In the genomic region with DNA sequence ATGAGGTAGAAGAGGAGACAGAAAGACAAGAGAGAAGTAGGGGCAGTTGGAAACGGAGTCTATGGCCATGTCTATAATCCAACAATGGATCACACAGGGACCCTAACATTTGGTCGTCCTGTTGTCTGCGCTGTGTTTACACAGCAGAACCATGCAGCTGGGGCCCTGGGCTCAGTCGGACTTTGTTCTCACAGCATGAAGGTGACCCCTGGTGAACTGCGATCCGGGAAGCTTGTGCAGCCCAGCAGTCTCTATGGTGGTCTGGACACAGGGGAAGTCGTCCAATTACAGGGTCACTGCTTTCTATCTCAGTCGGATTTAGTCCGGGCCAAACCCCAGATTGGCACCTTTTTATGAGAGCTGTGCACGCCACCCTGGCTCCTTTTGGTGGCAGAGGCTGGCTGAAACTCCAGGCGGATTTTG, we compare ENCODE assay signal across 1 cellular context.
TF ChIP-seq lines count a peak whose summit lies in the region.

No MANE protein-coding gene starts in this region.

TF ChIP-seq in HepG2, 621 proteins besides CTCF, POLR2A, EP300 and RAD21 (continued from another document and continues in another):
- TF ChIP-seq HNF1B (CRISPR knock-in tag; IDR thresholded peaks at IDR 0.05) (peak; percentile 96), ZNF839 (CRISPR knock-in tag; IDR thresholded peaks at IDR 0.05; ENCODE audit: borderline replicate concordance) (peak; percentile 93; the same call in 1 of the 2 replicates), TMF1 (CRISPR knock-in tag; IDR thresholded peaks at IDR 0.05; ENCODE audit: low read depth) (peak; percentile 84; the same call in 1 of the 2 replicates), ATF4 (CRISPR knock-in tag; IDR thresholded peaks at IDR 0.05) (no peak), ZNF230 (CRISPR knock-in tag; IDR thresholded peaks at IDR 0.05) (no peak; the same call in 1 of the 2 replicates), ARID3A (IDR thresholded peaks at IDR 0.05; ENCODE audit: low read depth, low read length) (peak; percentile 81), KLF16 (CRISPR knock-in tag; IDR thresholded peaks at IDR 0.05) (peak in 1 of 2 experiments; percentile 58; a peak in 1 of 4 replicates), MIER3 (CRISPR knock-in tag; IDR thresholded peaks at IDR 0.05; ENCODE audit: borderline replicate concordance) (peak; percentile 97), ZFP62 (CRISPR knock-in tag; IDR thresholded peaks at IDR 0.05) (no peak), ATF1 (CRISPR knock-in tag; IDR thresholded peaks at IDR 0.05) (peak; percentile 73; the same call in 1 of the 2 replicates), DBP (CRISPR knock-in tag; IDR thresholded peaks at IDR 0.05; ENCODE audit: not compliant biosample characterization) (peak; percentile 44), TEF (CRISPR knock-in tag; IDR thresholded peaks at IDR 0.05) (no peak), ZNF761 (CRISPR knock-in tag; conservative IDR thresholded peaks at IDR 0.05) (0 out of 2 replicates have a peak, but pooled peaks have one; percentile 70), HMGA1 (CRISPR knock-in tag; conservative IDR thresholded peaks at IDR 0.05) (no peak), RARA (CRISPR knock-in tag; IDR thresholded peaks at IDR 0.05) (peak; percentile 99), YEATS2 (CRISPR knock-in tag; IDR thresholded peaks at IDR 0.05; ENCODE audit: borderline replicate concordance) (peak; percentile 38; the same call in 1 of the 2 replicates), ZNF160 (CRISPR knock-in tag; IDR thresholded peaks at IDR 0.05) (0 out of 2 replicates have a peak, but pooled peaks have one; percentile 48), SOX13 (IDR thresholded peaks at IDR 0.05) (peak; percentile 88), SOX13 (CRISPR knock-in tag; conservative IDR thresholded peaks at IDR 0.05 in 1 of 2, IDR thresholded peaks at IDR 0.05 in 1 of 2) (peak; percentile 44 to 99; a peak in 3 of 4 replicates), CREB1 (IDR thresholded peaks at IDR 0.05) (no peak), CREB1 (CRISPR knock-in tag; IDR thresholded peaks at IDR 0.05) (no peak), SMAD3 (CRISPR knock-in tag; IDR thresholded peaks at IDR 0.05) (peak; percentile 99), NR2F2 (IDR thresholded peaks at IDR 0.05; ENCODE audit: borderline replicate concordance, low read depth) (peak; percentile 87), PPARG (CRISPR knock-in tag; conservative IDR thresholded peaks at IDR 0.05) (peak; percentile 82), REST (IDR thresholded peaks at IDR 0.05; ENCODE audit: borderline replicate concordance in 1 of 2, low read depth in 1 of 2, low read length in 2 of 2) (peak in 1 of 2 experiments; percentile 82; a peak in 2 of 4 replicates), TCF12 (IDR thresholded peaks at IDR 0.05) (no peak), TCF12 (CRISPR knock-in tag; IDR thresholded peaks at IDR 0.05) (peak; percentile 90), KLF12 (CRISPR knock-in tag; IDR thresholded peaks at IDR 0.05; ENCODE audit: borderline replicate concordance) (peak; percentile 69), NBN (conservative IDR thresholded peaks at IDR 0.05) (no peak)
- TF ChIP-seq, protein P1, sequence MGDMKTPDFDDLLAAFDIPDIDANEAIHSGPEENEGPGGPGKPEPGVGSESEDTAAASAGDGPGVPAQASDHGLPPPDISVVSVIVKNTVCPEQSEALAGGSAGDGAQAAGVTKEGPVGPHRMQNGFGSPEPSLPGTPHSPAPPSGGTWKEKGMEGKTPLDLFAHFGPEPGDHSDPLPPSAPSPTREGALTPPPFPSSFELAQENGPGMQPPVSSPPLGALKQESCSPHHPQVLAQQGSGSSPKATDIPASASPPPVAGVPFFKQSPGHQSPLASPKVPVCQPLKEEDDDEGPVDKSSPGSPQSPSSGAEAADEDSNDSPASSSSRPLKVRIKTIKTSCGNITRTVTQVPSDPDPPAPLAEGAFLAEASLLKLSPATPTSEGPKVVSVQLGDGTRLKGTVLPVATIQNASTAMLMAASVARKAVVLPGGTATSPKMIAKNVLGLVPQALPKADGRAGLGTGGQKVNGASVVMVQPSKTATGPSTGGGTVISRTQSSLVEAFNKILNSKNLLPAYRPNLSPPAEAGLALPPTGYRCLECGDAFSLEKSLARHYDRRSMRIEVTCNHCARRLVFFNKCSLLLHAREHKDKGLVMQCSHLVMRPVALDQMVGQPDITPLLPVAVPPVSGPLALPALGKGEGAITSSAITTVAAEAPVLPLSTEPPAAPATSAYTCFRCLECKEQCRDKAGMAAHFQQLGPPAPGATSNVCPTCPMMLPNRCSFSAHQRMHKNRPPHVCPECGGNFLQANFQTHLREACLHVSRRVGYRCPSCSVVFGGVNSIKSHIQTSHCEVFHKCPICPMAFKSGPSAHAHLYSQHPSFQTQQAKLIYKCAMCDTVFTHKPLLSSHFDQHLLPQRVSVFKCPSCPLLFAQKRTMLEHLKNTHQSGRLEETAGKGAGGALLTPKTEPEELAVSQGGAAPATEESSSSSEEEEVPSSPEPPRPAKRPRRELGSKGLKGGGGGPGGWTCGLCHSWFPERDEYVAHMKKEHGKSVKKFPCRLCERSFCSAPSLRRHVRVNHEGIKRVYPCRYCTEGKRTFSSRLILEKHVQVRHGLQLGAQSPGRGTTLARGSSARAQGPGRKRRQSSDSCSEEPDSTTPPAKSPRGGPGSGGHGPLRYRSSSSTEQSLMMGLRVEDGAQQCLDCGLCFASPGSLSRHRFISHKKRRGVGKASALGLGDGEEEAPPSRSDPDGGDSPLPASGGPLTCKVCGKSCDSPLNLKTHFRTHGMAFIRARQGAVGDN (CRISPR knock-in tag; IDR thresholded peaks at IDR 0.05), result peak; percentile 91
- TF ChIP-seq, protein P2, sequence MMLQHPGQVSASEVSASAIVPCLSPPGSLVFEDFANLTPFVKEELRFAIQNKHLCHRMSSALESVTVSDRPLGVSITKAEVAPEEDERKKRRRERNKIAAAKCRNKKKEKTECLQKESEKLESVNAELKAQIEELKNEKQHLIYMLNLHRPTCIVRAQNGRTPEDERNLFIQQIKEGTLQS (CRISPR knock-in tag; IDR thresholded peaks at IDR 0.05), result peak; percentile 40; the same call in 1 of the 2 replicates
- TF ChIP-seq, protein P3, sequence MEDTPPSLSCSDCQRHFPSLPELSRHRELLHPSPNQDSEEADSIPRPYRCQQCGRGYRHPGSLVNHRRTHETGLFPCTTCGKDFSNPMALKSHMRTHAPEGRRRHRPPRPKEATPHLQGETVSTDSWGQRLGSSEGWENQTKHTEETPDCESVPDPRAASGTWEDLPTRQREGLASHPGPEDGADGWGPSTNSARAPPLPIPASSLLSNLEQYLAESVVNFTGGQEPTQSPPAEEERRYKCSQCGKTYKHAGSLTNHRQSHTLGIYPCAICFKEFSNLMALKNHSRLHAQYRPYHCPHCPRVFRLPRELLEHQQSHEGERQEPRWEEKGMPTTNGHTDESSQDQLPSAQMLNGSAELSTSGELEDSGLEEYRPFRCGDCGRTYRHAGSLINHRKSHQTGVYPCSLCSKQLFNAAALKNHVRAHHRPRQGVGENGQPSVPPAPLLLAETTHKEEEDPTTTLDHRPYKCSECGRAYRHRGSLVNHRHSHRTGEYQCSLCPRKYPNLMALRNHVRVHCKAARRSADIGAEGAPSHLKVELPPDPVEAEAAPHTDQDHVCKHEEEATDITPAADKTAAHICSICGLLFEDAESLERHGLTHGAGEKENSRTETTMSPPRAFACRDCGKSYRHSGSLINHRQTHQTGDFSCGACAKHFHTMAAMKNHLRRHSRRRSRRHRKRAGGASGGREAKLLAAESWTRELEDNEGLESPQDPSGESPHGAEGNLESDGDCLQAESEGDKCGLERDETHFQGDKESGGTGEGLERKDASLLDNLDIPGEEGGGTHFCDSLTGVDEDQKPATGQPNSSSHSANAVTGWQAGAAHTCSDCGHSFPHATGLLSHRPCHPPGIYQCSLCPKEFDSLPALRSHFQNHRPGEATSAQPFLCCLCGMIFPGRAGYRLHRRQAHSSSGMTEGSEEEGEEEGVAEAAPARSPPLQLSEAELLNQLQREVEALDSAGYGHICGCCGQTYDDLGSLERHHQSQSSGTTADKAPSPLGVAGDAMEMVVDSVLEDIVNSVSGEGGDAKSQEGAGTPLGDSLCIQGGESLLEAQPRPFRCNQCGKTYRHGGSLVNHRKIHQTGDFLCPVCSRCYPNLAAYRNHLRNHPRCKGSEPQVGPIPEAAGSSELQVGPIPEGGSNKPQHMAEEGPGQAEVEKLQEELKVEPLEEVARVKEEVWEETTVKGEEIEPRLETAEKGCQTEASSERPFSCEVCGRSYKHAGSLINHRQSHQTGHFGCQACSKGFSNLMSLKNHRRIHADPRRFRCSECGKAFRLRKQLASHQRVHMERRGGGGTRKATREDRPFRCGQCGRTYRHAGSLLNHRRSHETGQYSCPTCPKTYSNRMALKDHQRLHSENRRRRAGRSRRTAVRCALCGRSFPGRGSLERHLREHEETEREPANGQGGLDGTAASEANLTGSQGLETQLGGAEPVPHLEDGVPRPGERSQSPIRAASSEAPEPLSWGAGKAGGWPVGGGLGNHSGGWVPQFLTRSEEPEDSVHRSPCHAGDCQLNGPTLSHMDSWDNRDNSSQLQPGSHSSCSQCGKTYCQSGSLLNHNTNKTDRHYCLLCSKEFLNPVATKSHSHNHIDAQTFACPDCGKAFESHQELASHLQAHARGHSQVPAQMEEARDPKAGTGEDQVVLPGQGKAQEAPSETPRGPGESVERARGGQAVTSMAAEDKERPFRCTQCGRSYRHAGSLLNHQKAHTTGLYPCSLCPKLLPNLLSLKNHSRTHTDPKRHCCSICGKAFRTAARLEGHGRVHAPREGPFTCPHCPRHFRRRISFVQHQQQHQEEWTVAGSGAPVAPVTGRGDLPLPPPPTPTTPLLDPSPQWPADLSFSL (CRISPR knock-in tag; IDR thresholded peaks at IDR 0.05), result peak; percentile 59; the same call in 1 of the 2 replicates
